Comparison of ENCODE assay signal across 15 cellular contexts in genomic region chr3:159831466-159831865, GRCh38.
DNase-seq lines count a peak whose midpoint lies in the region; ATAC-seq lines count a peak whose summit lies in the region.
"Had no signal": no experiment of that assay in that cellular context is flagged by ENCODE, and none has a peak within 500 bp of the region (broad histone marks: within the 10 kb centered on the region; RNA-seq: fewer than 3 reads in every experiment).

No MANE protein-coding gene starts in this region.

- DNase-seq in HuH-7.5 (ENCODE audit: low spot score) (no peak), NCI-H446 (lab: John Stamatoyannopoulos, UW) (no peak), cerebellar nuclear complex (lab: John Stamatoyannopoulos, UW) (no peak)
- DNase-seq: activated CD4-positive, alpha-beta T cell treated with anti-CD3 and anti-CD28 coated beads, Interleukin-2, amount 10 ng/mL, durations not matched to agents 7 days and 5 days; amniotic stem cell; DMS79; glutamatergic neuron; midbrain; NCI-H748 treated with DMSO at 0.1 percent for 48 hours; stimulated activated naive CD8-positive, alpha-beta T cell treated with anti-CD3 and anti-CD28 coated beads, Interleukin-15, amount 100 ng/mL, for 72 hours had no signal

- ATAC-seq in GM18868 (IDR thresholded peaks at IDR 0.05; ENCODE audit: unreplicated experiment) (peak; percentile 59), GM21528 (IDR thresholded peaks at IDR 0.05; ENCODE audit: low FRiP score, unreplicated experiment) (peak; percentile 55), HG03039 (IDR thresholded peaks at IDR 0.05; ENCODE audit: unreplicated experiment) (peak; percentile 48), HG03571 (IDR thresholded peaks at IDR 0.05; ENCODE audit: unreplicated experiment) (peak; percentile 39), GM21529 (IDR thresholded peaks at IDR 0.05; ENCODE audit: unreplicated experiment) (no peak)
- ATAC-seq: stimulated activated naive CD8-positive, alpha-beta T cell treated with anti-CD3 and anti-CD28 coated beads, Interleukin-15, amount 100 ng/mL, for 72 hours had no signal
